In the genomic region with DNA sequence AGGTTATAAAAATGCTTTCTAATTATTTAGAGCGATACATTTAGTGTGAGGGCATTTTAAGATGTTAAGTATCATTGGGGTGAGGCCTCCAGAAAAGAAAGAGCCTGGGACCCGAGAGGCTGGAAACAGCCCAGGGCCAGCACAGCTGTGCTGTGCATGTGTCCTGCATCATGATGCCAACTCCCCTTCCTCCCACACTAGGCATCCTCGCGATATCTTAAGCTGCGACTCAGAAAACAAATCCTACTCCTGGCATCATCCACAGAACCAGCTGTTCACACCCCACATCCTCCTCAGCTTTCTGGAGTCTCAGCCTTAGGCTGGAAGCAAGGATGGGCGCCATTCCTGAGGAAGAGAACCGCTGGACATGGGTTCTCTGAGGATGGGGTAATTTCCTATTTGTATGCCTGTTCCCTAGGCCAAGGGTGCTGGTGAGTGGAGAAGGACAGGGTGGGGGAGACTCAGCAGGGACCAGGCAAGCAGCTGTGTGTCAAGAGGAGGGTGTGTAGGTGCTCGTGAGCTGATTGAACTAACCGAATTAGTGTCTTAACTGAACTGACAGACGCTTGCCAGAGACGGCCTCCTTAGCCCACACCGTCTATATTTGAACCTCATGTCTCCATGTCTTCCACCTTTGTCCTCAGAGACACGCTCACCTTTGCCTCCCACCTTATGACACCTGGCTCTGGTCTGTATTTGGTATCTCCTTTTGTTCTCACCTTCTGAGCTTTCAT, we compare ENCODE assay signal across 15 cellular contexts. TPM values are rescaled to one million over a fixed set of nuclear protein-coding genes. Genes with fewer than 3 reads are reported as not detected.
DNase-seq lines count a peak whose midpoint lies in the region; ATAC-seq and TF ChIP-seq lines count a peak whose summit lies in the region.
"Had no signal": no experiment of that assay in that cellular context is flagged by ENCODE, and none has a peak within 500 bp of the region (broad histone marks: within the 10 kb centered on the region; RNA-seq: fewer than 3 reads in every experiment).

No MANE protein-coding gene starts in this region.

- H2BK5ac ChIP-seq in IMR-90 (ENCODE audit: low read depth, low read length, poor library complexity, severe bottlenecking), result no peak overlapping the region

- no peak overlapping the region for H3K27ac Mint-ChIP-seq in activated CD4-positive, alpha-beta memory T cell treated with anti-CD3 and anti-CD28 coated beads, Interleukin-2, amount 10 ng/mL, durations not matched to agents 7 days and 5 days
- H3K27ac Mint-ChIP-seq: CD4-positive, alpha-beta T cell had no signal

- POLR2A ChIA-PET in IMR-90 (lab: Charles Lee; ENCODE audit: unreplicated experiment), result no interaction called here
- POLR2A ChIA-PET in activated CD4-positive, alpha-beta memory T cell treated with anti-CD3 and anti-CD28 coated beads, Interleukin-2, amount 10 ng/mL, durations not matched to agents 7 days and 5 days (lab: Charles Lee), result interaction anchor here (1.6 kb wide), 1 partner anchor 16 kb away, joined by 3 read pairs; no protein-coding TSS in a partner anchor

- WGBS in IMR-90 (ENCODE audit: extremely low coverage in 2 of 2, insufficient read length in 1 of 2), 2 experiments, result 70% methylated on average over 2 of the region's 13 CpGs; no CpG with 5 or more reads in 1 of the 2 experiments

- no peak for TF ChIP-seq RAD21 in IMR-90 (IDR thresholded peaks at IDR 0.05; ENCODE audit: low read length)

- no peaks in the 10 kb centered on the region for H3K27me3 ChIP-seq in IMR-90 (ENCODE audit: control insufficient read depth, insufficient read depth, low read length)
- H3K27me3 ChIP-seq in skeletal muscle tissue (ENCODE audit: control insufficient read depth in 3 of 3, insufficient read depth in 3 of 3, low read length in 3 of 3), result no peaks in the 10 kb centered on the region
- H3K27me3 ChIP-seq: vagina had no signal

- peaks cover 2% of the 10 kb centered on the region; the same call in 1 of the 2 replicates for H3K4me1 ChIP-seq in IMR-90 (ENCODE audit: control insufficient read depth, insufficient read depth, low read length)
- H3K4me1 ChIP-seq in skeletal muscle tissue (ENCODE audit: control insufficient read depth in 3 of 3, insufficient read depth in 3 of 3, low read length in 3 of 3), result peaks cover 38 to 44% (median 42%) of the 10 kb centered on the region in 3 donors
- H3K4me1 ChIP-seq in mucosa of descending colon (ENCODE audit: low read depth), result no peaks in the 10 kb centered on the region

- in situ Hi-C loops in IMR-90 (cut with MboI; ENCODE audit: low sequenced_read_pairs), result no loop called here

- H3K56ac ChIP-seq in IMR-90 (ENCODE audit: extremely low read depth, insufficient read depth, low read length), result no peak overlapping the region

- H4K91ac ChIP-seq in IMR-90 (ENCODE audit: insufficient read depth, low read depth, low read length), result no peak overlapping the region

- no peak for TF ChIP-seq CTCF in IMR-90 (conservative IDR thresholded peaks at IDR 0.05; ENCODE audit: low read depth, low read length)
- no peak for TF ChIP-seq CTCF in choroid plexus epithelial cell (conservative IDR thresholded peaks at IDR 0.05; ENCODE audit: low read depth, low read length)
- TF ChIP-seq CTCF in mucosa of descending colon (IDR thresholded peaks at IDR 0.05), result no peak

- H3K4me1 Mint-ChIP-seq in activated CD4-positive, alpha-beta memory T cell treated with anti-CD3 and anti-CD28 coated beads, Interleukin-2, amount 10 ng/mL, durations not matched to agents 7 days and 5 days, result peaks cover 21% of the 10 kb centered on the region

- no peak overlapping the region for H4K8ac ChIP-seq in IMR-90 (ENCODE audit: low read depth in 2 of 2, low read length in 2 of 2)

- no peak overlapping the region for H4K5ac ChIP-seq in IMR-90 (ENCODE audit: low read depth, low read length)

- H3K14ac ChIP-seq in IMR-90 (replicated peaks; ENCODE audit: low read depth, low read length), result 0 out of 2 replicates have a peak overlapping the region, but pooled peaks have one; percentile 8

- H3K9me3 Mint-ChIP-seq in activated CD4-positive, alpha-beta memory T cell treated with anti-CD3 and anti-CD28 coated beads, Interleukin-2, amount 10 ng/mL, durations not matched to agents 7 days and 5 days, result no peaks in the 10 kb centered on the region
- H3K9me3 Mint-ChIP-seq: CD4-positive, alpha-beta T cell had no signal

- H3K23ac ChIP-seq in IMR-90 (ENCODE audit: low read depth, low read length), result no peak overlapping the region

- peak; percentile 44 for DNase-seq in IMR-90
- DNase-seq in choroid plexus epithelial cell (ENCODE audit: low read depth), result peak; percentile 33
- peak; percentile 15 for DNase-seq in iris pigment epithelial cell (ENCODE audit: low read depth)
- no peak for DNase-seq in stimulated activated CD4-positive, alpha-beta T cell treated with anti-CD3 and anti-CD28 coated beads, Interleukin-15, amount 100 ng/mL, for 24 hours
- no peak for DNase-seq in mucosa of descending colon
- no peak for DNase-seq in activated CD4-positive, alpha-beta memory T cell treated with anti-CD3 and anti-CD28 coated beads, Interleukin-2, amount 10 ng/mL, durations not matched to agents 7 days and 5 days
- no peak for DNase-seq in GDM1 (lab: John Stamatoyannopoulos, UW)
- DNase-seq: activated effector memory CD4-positive, alpha-beta T cell treated with Interleukin-2 at 50 U/mL for 16 hours; CD4-positive, alpha-beta T cell; NCI-H1105; NCI-H2171 treated with DMSO at 0.1 percent for 48 hours; stimulated activated CD4-positive, alpha-beta T cell treated with anti-CD3 and anti-CD28 coated beads, Interleukin-1b, Interleukin-23, amount 100 ng/mL, for 48 hours had no signal

- BruUV-seq in IMR-90 (replicated peaks; lab: Mats Ljungman, UMichigan), result no TSS peak

- peaks cover 0 to 19% of the 10 kb centered on the region in 2 experiments; a peak in 3 of 4 replicates for H3K79me1 ChIP-seq in IMR-90 (ENCODE audit: low read depth in 1 of 2, low read length in 2 of 2)

- H3K27ac ChIP-seq in IMR-90 (ENCODE audit: insufficient read depth, low read length) (no peak overlapping the region), skeletal muscle tissue (ENCODE audit: low read depth, low read length) (peak overlapping the region; percentile 26)
- H3K27ac ChIP-seq: SK-N-MC, vagina had no signal

- H3K18ac ChIP-seq in IMR-90 (ENCODE audit: low read depth, low read length), result no peak overlapping the region

- no peak overlapping the region for H2BK120ac ChIP-seq in IMR-90 (ENCODE audit: low read depth, low read length)

- H2BK20ac ChIP-seq in IMR-90 (ENCODE audit: low read depth, low read length), result no peak overlapping the region

- no peak overlapping the region for H3K9ac ChIP-seq in IMR-90 (ENCODE audit: low read depth, low read length)
- H3K9ac ChIP-seq in skeletal muscle tissue (ENCODE audit: low read depth in 1 of 3, low read length in 3 of 3), result no peak overlapping the region

- H3K36me3 ChIP-seq in IMR-90 (ENCODE audit: control insufficient read depth, insufficient read depth, low read length), result peaks cover 4% of the 10 kb centered on the region
- peaks cover 0 to 15% (median 7%) of the 10 kb centered on the region in 3 donors for H3K36me3 ChIP-seq in skeletal muscle tissue (ENCODE audit: control insufficient read depth in 3 of 3, insufficient read depth in 3 of 3, low read length in 3 of 3)
- no peaks in the 10 kb centered on the region for H3K36me3 ChIP-seq in mucosa of descending colon (ENCODE audit: low read depth)
- H3K36me3 ChIP-seq: vagina had no signal

- no peak overlapping the region for H3K4me3 ChIP-seq in IMR-90 (ENCODE audit: insufficient read depth, low read depth, low read length)
- H3K4me3 ChIP-seq in choroid plexus epithelial cell (ENCODE audit: low read depth, low read length), result no peak overlapping the region
- peak overlapping the region in 1 of 3 donors; percentile 22 for H3K4me3 ChIP-seq in skeletal muscle tissue (ENCODE audit: low read length in 3 of 3)
- no peak overlapping the region for H3K4me3 ChIP-seq in mucosa of descending colon
- H3K4me3 ChIP-seq: SK-N-MC, vagina had no signal

- no peaks in the 10 kb centered on the region for H3K27me3 Mint-ChIP-seq in activated CD4-positive, alpha-beta memory T cell treated with anti-CD3 and anti-CD28 coated beads, Interleukin-2, amount 10 ng/mL, durations not matched to agents 7 days and 5 days
- H3K27me3 Mint-ChIP-seq: CD4-positive, alpha-beta T cell had no signal

- dilution Hi-C loops in IMR-90 (cut with HindIII; ENCODE audit: low sequenced_read_pairs, unreplicated experiment), result no loop called here

- no peaks in the 10 kb centered on the region for H3K9me3 ChIP-seq in IMR-90 (ENCODE audit: control insufficient read depth, insufficient read depth, low read length)
- H3K9me3 ChIP-seq in skeletal muscle tissue (ENCODE audit: control insufficient read depth in 3 of 3, low read length in 3 of 3), result no peaks in the 10 kb centered on the region
- H3K9me3 ChIP-seq in mucosa of descending colon, result no peaks in the 10 kb centered on the region
- H3K9me3 ChIP-seq: vagina had no signal

- H2AK5ac ChIP-seq in IMR-90 (ENCODE audit: low read depth, low read length), result no peak overlapping the region

- CTCF ChIA-PET in IMR-90 (lab: Yijun Ruan, JAX), result interaction anchor here (1.0 to 5.4 kb wide), 3 partner anchors 11 to 252 kb away, joined by 3 to 36 read pairs (median 8); no protein-coding TSS in a partner anchor
- CTCF ChIA-PET in activated CD4-positive, alpha-beta memory T cell treated with anti-CD3 and anti-CD28 coated beads, Interleukin-2, amount 10 ng/mL, durations not matched to agents 7 days and 5 days (lab: Charles Lee), result interaction anchor here (0.5 to 1.1 kb wide), 3 partner anchors 22 to 225 kb away, joined by 3 read pairs; no protein-coding TSS in a partner anchor

- no peak overlapping the region for H3K4me2 ChIP-seq in IMR-90 (ENCODE audit: low read depth, low read length)

- no peak overlapping the region for H3K4ac ChIP-seq in IMR-90 (ENCODE audit: low read depth, low read length)

- H3K4me3 Mint-ChIP-seq in activated CD4-positive, alpha-beta memory T cell treated with anti-CD3 and anti-CD28 coated beads, Interleukin-2, amount 10 ng/mL, durations not matched to agents 7 days and 5 days, result no peak overlapping the region
- H3K4me3 Mint-ChIP-seq: CD4-positive, alpha-beta T cell had no signal

- H2AFZ ChIP-seq in IMR-90 (replicated peaks; ENCODE audit: low read length, poor library complexity), result no peak overlapping the region

- peak overlapping the region; percentile 65 for H2AK9ac ChIP-seq in IMR-90 (replicated peaks; ENCODE audit: low read depth, low read length, poor library complexity)

- TF ChIP-seq POLR2A in IMR-90 (IDR thresholded peaks at IDR 0.05; ENCODE audit: low read depth, low read length), result no peak

- H4K20me1 ChIP-seq in IMR-90 (ENCODE audit: insufficient read depth, low read length), result peaks cover 9% of the 10 kb centered on the region

- ATAC-seq in IMR-90 (ENCODE audit: low read depth) (no peak), mucosa of descending colon (no peak)

- no peaks in the 10 kb centered on the region for H3K36me3 Mint-ChIP-seq in activated CD4-positive, alpha-beta memory T cell treated with anti-CD3 and anti-CD28 coated beads, Interleukin-2, amount 10 ng/mL, durations not matched to agents 7 days and 5 days (ENCODE audit: low read depth)

- H2BK15ac ChIP-seq in IMR-90 (ENCODE audit: low read depth, low read length), result no peak overlapping the region

- H3K9me1 ChIP-seq in IMR-90 (ENCODE audit: insufficient read depth, low read length), result peaks cover under 1% of the 10 kb centered on the region; the same call in 1 of the 2 replicates

- intact Hi-C loops in IMR-90 (cut with micrococcal nuclease) (loop anchor here (5.0 kb wide), 1 partner anchor 71 kb away; no protein-coding TSS in a partner anchor), mucosa of descending colon (cut with DNase I, micrococcal nuclease) (no loop called here)

RNA-seq across cellular contexts. Expression of a gene that starts 15.6 kb away (rescaled TPM):
- total RNA-seq in IMR-90 (2012; rRNA removed), result 60.8 and 72.9 TPM in 2 replicates
- polyA plus RNA-seq in IMR-90 (2012; rRNA removed), result 73.2 and 75.2 TPM in 2 replicates
- 66.3 and 72.6 TPM in 2 replicates for polyA plus RNA-seq in IMR-90 (2012; cell fraction: cytosol; rRNA removed)
- 122 and 232 TPM in 2 replicates for polyA plus RNA-seq in IMR-90 (2012; cell fraction: nucleus; rRNA removed; ENCODE audit: low replicate concordance)
- total RNA-seq in skeletal muscle tissue, result 33.9 TPM
- total RNA-seq in mucosa of descending colon, result 10 to 100 TPM; 51.6 to 66.7 (median 55.9) TPM
- 10 to 100 TPM; 70.5 to 73.1 TPM for total RNA-seq in activated CD4-positive, alpha-beta memory T cell treated with anti-CD3 and anti-CD28 coated beads, Interleukin-2, amount 10 ng/mL, durations not matched to agents 7 days and 5 days

RNA-seq across cellular contexts. Expression of a gene that starts 21.9 kb away (rescaled TPM):
- total RNA-seq in IMR-90 (2012; rRNA removed) (0.18 and 0.28 TPM in 2 replicates), skeletal muscle tissue (not detected), mucosa of descending colon (under 1 TPM; 0.35 to 0.63 (median 0.39) TPM)
- polyA plus RNA-seq in IMR-90 (2012; rRNA removed), result 0.10 TPM in 2 replicates
- 0.10 and 0.12 TPM in 2 replicates for polyA plus RNA-seq in IMR-90 (2012; cell fraction: cytosol; rRNA removed)
- 0.28 and 0.36 TPM in 2 replicates for polyA plus RNA-seq in IMR-90 (2012; cell fraction: nucleus; rRNA removed; ENCODE audit: low replicate concordance)
- not detected for total RNA-seq in activated CD4-positive, alpha-beta memory T cell treated with anti-CD3 and anti-CD28 coated beads, Interleukin-2, amount 10 ng/mL, durations not matched to agents 7 days and 5 days
- total RNA-seq: vagina had no signal

RNA-seq across cellular contexts. Expression of a gene that starts 39.8 kb away (rescaled TPM):
- total RNA-seq in IMR-90 (2012; rRNA removed) (3.9 and 5.0 TPM in 2 replicates), skeletal muscle tissue (7.3 TPM), mucosa of descending colon (10 to 100 TPM; 11.5 to 27.2 (median 12.7) TPM)
- 11.0 and 11.8 TPM in 2 replicates for polyA plus RNA-seq in IMR-90 (2012; rRNA removed)
- 5.9 and 7.5 TPM in 2 replicates for polyA plus RNA-seq in IMR-90 (2012; cell fraction: cytosol; rRNA removed)
- polyA plus RNA-seq in IMR-90 (2012; cell fraction: nucleus; rRNA removed; ENCODE audit: low replicate concordance), result 81.2 and 98.0 TPM in 2 replicates
- total RNA-seq in activated CD4-positive, alpha-beta memory T cell treated with anti-CD3 and anti-CD28 coated beads, Interleukin-2, amount 10 ng/mL, durations not matched to agents 7 days and 5 days, result 1 to 10 TPM; 8.0 to 8.7 TPM

RNA-seq across cellular contexts. Expression of a gene that starts 44.7 kb away (rescaled TPM):
- total RNA-seq in IMR-90 (2012; rRNA removed) (0.28 TPM in 1 of 2 replicates, not detected in the other), skeletal muscle tissue (0.52 TPM), mucosa of descending colon (under 1 TPM in 2 of 3 donors, not detected in 1; 0.13 to 0.19 TPM)
- 0.10 and 0.20 TPM in 2 replicates for polyA plus RNA-seq in IMR-90 (2012; rRNA removed)
- polyA plus RNA-seq in IMR-90 (2012; cell fraction: cytosol; rRNA removed), result 0.05 and 0.09 TPM in 2 replicates
- 0.49 and 1.6 TPM in 2 replicates for polyA plus RNA-seq in IMR-90 (2012; cell fraction: nucleus; rRNA removed; ENCODE audit: low replicate concordance)
- total RNA-seq in activated CD4-positive, alpha-beta memory T cell treated with anti-CD3 and anti-CD28 coated beads, Interleukin-2, amount 10 ng/mL, durations not matched to agents 7 days and 5 days, result under 1 TPM; 0.58 to 0.90 TPM
- total RNA-seq: vagina had no signal

Comparison
In these comparisons a context has a peak if more than half of its experiments do, and no peak if none do; other contexts are left out.
1. DNase-seq: peak in IMR-90 (single experiment), choroid plexus epithelial cell (single experiment) and iris pigment epithelial cell (single experiment); none in stimulated activated CD4-positive, alpha-beta T cell treated with anti-CD3 and anti-CD28 coated beads, Interleukin-15, amount 100 ng/mL, for 24 hours (single experiment), mucosa of descending colon (0 of 3), activated CD4-positive, alpha-beta memory T cell treated with anti-CD3 and anti-CD28 coated beads, Interleukin-2, amount 10 ng/mL, durations not matched to agents 7 days and 5 days (single experiment) and GDM1 (single experiment).